In the genomic region with DNA sequence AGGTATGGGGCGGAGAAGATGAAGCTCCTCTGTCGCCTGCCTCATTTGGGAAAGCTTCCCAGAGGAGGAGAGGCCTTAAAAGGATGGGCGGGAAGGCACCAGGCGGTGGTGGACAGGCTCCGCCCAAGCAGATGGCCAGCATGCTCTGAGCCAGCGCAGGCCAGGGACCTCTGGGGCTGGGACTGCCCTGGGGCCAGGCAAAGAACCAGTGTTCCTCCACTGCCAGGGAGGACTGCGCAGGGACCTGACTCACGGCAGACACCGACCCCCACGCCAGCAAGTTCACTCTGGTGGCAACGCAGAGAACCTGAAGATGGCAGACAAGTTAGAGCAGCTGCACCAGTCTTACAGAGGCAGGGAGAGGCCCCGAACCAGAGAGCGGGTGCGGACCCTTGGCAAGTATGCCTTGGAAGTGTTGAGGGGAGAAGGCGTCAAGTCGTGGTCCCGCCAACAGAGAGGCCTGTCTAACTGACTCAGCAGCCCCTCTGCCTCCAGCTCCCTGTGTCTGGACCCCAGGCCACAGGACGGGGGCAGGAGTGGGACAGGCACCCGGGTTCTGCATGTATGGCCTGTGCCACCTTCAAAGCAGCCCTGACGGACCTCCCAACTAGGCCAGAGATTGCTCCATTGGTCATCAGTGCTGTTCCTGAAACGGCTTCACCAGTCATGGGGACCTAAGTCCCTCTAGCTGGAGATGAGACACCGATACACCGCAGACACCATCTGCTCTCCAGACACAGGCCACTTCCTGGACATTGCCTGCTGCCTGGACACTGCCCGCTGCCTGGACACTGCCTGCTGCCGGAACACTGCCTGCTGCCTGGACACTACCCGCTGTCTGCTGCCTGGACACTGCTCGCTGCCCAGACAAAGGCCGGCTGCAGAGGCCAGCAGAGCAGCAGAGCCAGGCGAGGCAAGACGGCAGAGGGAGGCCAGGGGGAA, we compare ENCODE assay signal across 8 cellular contexts.
DNase-seq lines count a peak whose midpoint lies in the region; ATAC-seq and TF ChIP-seq lines count a peak whose summit lies in the region.

No MANE protein-coding gene starts in this region.

- TF ChIP-seq CTCF in fibroblast of villous mesenchyme (IDR thresholded peaks at IDR 0.05; ENCODE audit: insufficient read depth, low read depth, low read length): no peak

- H3K4me3 ChIP-seq in fibroblast of villous mesenchyme (ENCODE audit: low read depth, low read length): no peak overlapping the region

- DNase-seq in DMS 273 (lab: John Stamatoyannopoulos, UW; ENCODE audit: unreplicated experiment) (peak; percentile 94), SHP77 (lab: John Stamatoyannopoulos, UW) (peak; percentile 61 to 78), fibroblast of villous mesenchyme (ENCODE audit: low read depth) (peak; percentile 90), posterior cingulate gyrus (peak in 7 of 10 donors; percentile 44 to 94 (median 74)), SIG-M5 treated with dmso at 0.1 percent for 504 hours (lab: John Stamatoyannopoulos, UW; ENCODE audit: unreplicated experiment) (no peak)
- no peak for DNase-seq in activated CD4-positive, alpha-beta T cell treated with anti-CD3 and anti-CD28 coated beads, Interleukin-2, amount 50 U/mL, for 4 hours

- intact Hi-C loops in posterior cingulate gyrus (cut with DNase I): no loop called here

- ATAC-seq in GM19455 (IDR thresholded peaks at IDR 0.05; ENCODE audit: unreplicated experiment): no peak
- no peak for ATAC-seq in GM18858 (IDR thresholded peaks at IDR 0.05; ENCODE audit: unreplicated experiment)

Comparison
In these comparisons a context has a peak if more than half of its experiments do, and no peak if none do; other contexts are left out.
1. DNase-seq: peak in DMS 273 (single experiment), SHP77 (2 of 2), fibroblast of villous mesenchyme (single experiment) and posterior cingulate gyrus (7 of 10); none in SIG-M5 treated with dmso at 0.1 percent for 504 hours (single experiment) and activated CD4-positive, alpha-beta T cell treated with anti-CD3 and anti-CD28 coated beads, Interleukin-2, amount 50 U/mL, for 4 hours (0 of 2).